9 cellular contexts compared by ENCODE assay signal in the genomic region with DNA sequence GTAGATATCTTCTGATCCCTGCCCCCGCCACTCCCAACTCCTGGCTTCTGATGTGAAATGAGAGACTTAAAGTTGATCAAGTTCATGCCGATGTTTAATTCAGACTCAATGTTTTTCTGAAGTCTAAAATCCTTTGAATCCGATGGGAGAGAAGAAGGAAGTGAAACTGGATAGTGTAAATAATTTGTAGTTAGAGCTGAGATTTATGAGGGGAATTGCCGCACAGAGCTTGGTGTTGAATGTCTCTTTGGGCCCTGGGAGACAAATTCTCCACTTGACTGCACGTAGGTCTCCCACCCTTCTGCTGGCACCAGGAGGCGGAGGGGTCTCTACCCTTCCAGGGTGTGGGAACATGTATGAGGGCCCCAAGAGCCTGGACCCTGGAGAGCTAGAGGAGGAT.
DNase-seq lines count a peak whose midpoint lies in the region; ATAC-seq and TF ChIP-seq lines count a peak whose summit lies in the region.
"Had no signal": no experiment of that assay in that cellular context is flagged by ENCODE, and none has a peak within 500 bp of the region (broad histone marks: within the 10 kb centered on the region; RNA-seq: fewer than 3 reads in every experiment).

No MANE protein-coding gene starts in this region.

- no peak for TF ChIP-seq CTCF in Calu3 (IDR thresholded peaks at IDR 0.05; ENCODE audit: unreplicated experiment)
- TF ChIP-seq CTCF in RWPE2 (IDR thresholded peaks at IDR 0.05; ENCODE audit: poor library complexity, severe bottlenecking) = no peak
- TF ChIP-seq CTCF in smooth muscle cell (IDR thresholded peaks at IDR 0.05; ENCODE audit: borderline replicate concordance, insufficient read depth, poor library complexity, severe bottlenecking) = no peak
- TF ChIP-seq CTCF in BE2C (IDR thresholded peaks at IDR 0.05; ENCODE audit: low read depth, low read length) = no peak

- no peak overlapping the region for H2AFZ ChIP-seq in smooth muscle cell (ENCODE audit: low read depth)

- H3K4me3 Mint-ChIP-seq in Calu3 (ENCODE audit: low read depth, unreplicated experiment) = peak overlapping the region; percentile 52
- H3K4me3 Mint-ChIP-seq in naive thymus-derived CD8-positive, alpha-beta T cell = no peak overlapping the region

- peaks cover 16% of the 10 kb centered on the region for H3F3A ChIP-seq in smooth muscle cell (ENCODE audit: low read depth)

- H3K9me3 ChIP-seq in RWPE2 (ENCODE audit: severe bottlenecking) (no peaks in the 10 kb centered on the region), smooth muscle cell (replicated peaks; ENCODE audit: low read depth) (no peaks in the 10 kb centered on the region), BE2C (no peaks in the 10 kb centered on the region)

- H3K27ac ChIP-seq in RWPE2 (ENCODE audit: poor library complexity, severe bottlenecking) (peak overlapping the region; percentile 83), smooth muscle cell (ENCODE audit: low read depth) (peak overlapping the region; percentile 76)

- no peak overlapping the region for H3K4me3 ChIP-seq in RWPE2 (ENCODE audit: severe bottlenecking)
- no peak overlapping the region for H3K4me3 ChIP-seq in smooth muscle cell
- H3K4me3 ChIP-seq in BE2C (ENCODE audit: low read depth, low read length) = no peak overlapping the region

- no peak overlapping the region for H3K4me2 ChIP-seq in smooth muscle cell

- H3K27me3 Mint-ChIP-seq in Calu3 (ENCODE audit: unreplicated experiment) = no peaks in the 10 kb centered on the region
- H3K27me3 Mint-ChIP-seq in naive thymus-derived CD8-positive, alpha-beta T cell = no peaks in the 10 kb centered on the region

- no peaks in the 10 kb centered on the region for H4K20me1 ChIP-seq in smooth muscle cell (ENCODE audit: low read depth)

- H3K4me1 Mint-ChIP-seq in Calu3 (ENCODE audit: low read depth, unreplicated experiment) = peaks cover 7% of the 10 kb centered on the region
- peaks cover 0 to 5% (median 0%) of the 10 kb centered on the region in 4 donors for H3K4me1 Mint-ChIP-seq in naive thymus-derived CD8-positive, alpha-beta T cell

- peaks cover 7% of the 10 kb centered on the region for H3K36me3 Mint-ChIP-seq in Calu3 (ENCODE audit: insufficient read depth, unreplicated experiment)
- H3K36me3 Mint-ChIP-seq in naive thymus-derived CD8-positive, alpha-beta T cell = no peaks in the 10 kb centered on the region

- intact Hi-C loops in Calu3 (cut with micrococcal nuclease; ENCODE audit: unreplicated experiment) = loop anchor here (5.0 to 10.0 kb wide), 3 partner anchors 80 to 205 kb away; partner anchors contain the start of gene SERP2

- WGBS in smooth muscle cell (ENCODE audit: low lambda C conversion rate) = 75% methylated on average over 6 of the region's 6 CpGs

- ATAC-seq in RWPE2 (ENCODE audit: low read depth) = no peak
- no peak for ATAC-seq in naive thymus-derived CD8-positive, alpha-beta T cell

- peaks cover 28% of the 10 kb centered on the region for H3K4me1 ChIP-seq in RWPE2 (ENCODE audit: insufficient read depth, poor library complexity, severe bottlenecking)
- peaks cover 3% of the 10 kb centered on the region for H3K4me1 ChIP-seq in smooth muscle cell (ENCODE audit: low read depth)
- H3K4me1 ChIP-seq in BE2C = no peaks in the 10 kb centered on the region; the same call in 1 of the 2 replicates

- no peaks in the 10 kb centered on the region for H3K27me3 ChIP-seq in RWPE2 (ENCODE audit: insufficient read depth, poor library complexity, severe bottlenecking)
- no peaks in the 10 kb centered on the region for H3K27me3 ChIP-seq in smooth muscle cell (ENCODE audit: low read depth)
- no peaks in the 10 kb centered on the region for H3K27me3 ChIP-seq in BE2C

- DNase-seq in Calu3 (no peak), RWPE2 (ENCODE audit: low spot score) (no peak), kidney tubule cell (ENCODE audit: low spot score) (peak; percentile 25), smooth muscle cell (lab: John Stamatoyannopoulos, UW; ENCODE audit: unreplicated experiment) (no peak), NCI-H774 (lab: John Stamatoyannopoulos, UW) (no peak), BE2C (no peak)
- no peak for DNase-seq in naive thymus-derived CD8-positive, alpha-beta T cell
- DNase-seq in stimulated activated CD8-positive, alpha-beta memory T cell treated with anti-CD3 and anti-CD28 coated beads, Interleukin-4, amount 100 ng/mL, for 48 hours = no peak

- BruUV-seq in Calu3 (replicated peaks; lab: Mats Ljungman, UMichigan) = no TSS peak

- POLR2A ChIA-PET in naive thymus-derived CD8-positive, alpha-beta T cell (lab: Charles Lee) = no interaction called here

- no peaks in the 10 kb centered on the region for H3K36me3 ChIP-seq in RWPE2 (ENCODE audit: low read depth)
- no peaks in the 10 kb centered on the region for H3K36me3 ChIP-seq in smooth muscle cell (ENCODE audit: low read depth)
- no peaks in the 10 kb centered on the region for H3K36me3 ChIP-seq in BE2C

- no peak overlapping the region for H3K9ac ChIP-seq in smooth muscle cell (ENCODE audit: low read depth)

- no peaks in the 10 kb centered on the region for H3K79me2 ChIP-seq in smooth muscle cell (ENCODE audit: low read depth)

- H3K27ac Mint-ChIP-seq in Calu3 (ENCODE audit: unreplicated experiment) = no peak overlapping the region
- H3K27ac Mint-ChIP-seq in naive thymus-derived CD8-positive, alpha-beta T cell = no peak overlapping the region
- H3K27ac Mint-ChIP-seq: activated T-helper 2 cell treated with anti-CD3 and anti-CD28 coated beads, Interferon-gamma antibody, Interleukin-2, Interleukin-4, amounts not matched to agents 10 μg/mL and 5 μg/mL and 100 μg/mL, durations not matched to agents 14 hours and 24 hours and 36 hours had no signal

- CTCF ChIA-PET in Calu3 (lab: Charles Lee) = interaction anchor here (1.7 kb wide), 1 partner anchor 204 kb away, joined by 8 read pairs; no protein-coding TSS in a partner anchor

- H3K9me3 Mint-ChIP-seq in Calu3 (ENCODE audit: low read depth, unreplicated experiment) = peaks cover 3% of the 10 kb centered on the region
- H3K9me3 Mint-ChIP-seq in naive thymus-derived CD8-positive, alpha-beta T cell = no peaks in the 10 kb centered on the region
- H3K9me3 Mint-ChIP-seq: activated T-helper 2 cell treated with anti-CD3 and anti-CD28 coated beads, Interferon-gamma antibody, Interleukin-2, Interleukin-4, amounts not matched to agents 10 μg/mL and 5 μg/mL and 100 μg/mL, durations not matched to agents 14 hours and 24 hours and 36 hours had no signal
